20 cellular contexts compared by ENCODE assay signal in genomic region chr4:98946359-98946758, GRCh38.
"Had no signal": no experiment of that assay in that cellular context is flagged by ENCODE, and none has a peak within 500 bp of the region (broad histone marks: within the 10 kb centered on the region; RNA-seq: fewer than 3 reads in every experiment).

No MANE protein-coding gene starts in this region.

- H3K9me3 ChIP-seq: esophagus muscularis mucosa, psoas muscle, right lobe of liver, spleen, suprapubic skin, upper lobe of left lung had no signal

- H3K36me3 ChIP-seq: brain microvascular endothelial cell, esophagus muscularis mucosa, right lobe of liver, spleen, suprapubic skin, upper lobe of left lung had no signal

- H3K27me3 Mint-ChIP-seq: T-helper 17 cell had no signal

- H3K27ac Mint-ChIP-seq: activated naive CD4-positive, alpha-beta T cell treated with anti-CD3 and anti-CD28 coated beads, Interleukin-2, amount 50 U/mL, for 24 hours; activated T-helper 2 cell treated with anti-CD3 and anti-CD28 coated beads, Interferon-gamma antibody, Interleukin-2, Interleukin-4, amounts not matched to agents 10 μg/mL and 5 μg/mL and 100 μg/mL, durations not matched to agents 14 hours and 24 hours and 36 hours; endodermal cell; immature natural killer cell; natural killer cell; T-helper 17 cell had no signal

- ATAC-seq: left cardiac atrium, natural killer cell, psoas muscle, right lobe of liver, T-helper 17 cell had no signal

- DNase-seq: activated CD4-positive, alpha-beta T cell treated with anti-CD3 and anti-CD28 coated beads, Interleukin-2, amount 50 U/mL, for 1 hour; activated CD4-positive, CD25-positive, alpha-beta regulatory T cell; brain microvascular endothelial cell; endodermal cell; foreskin fibroblast; immature natural killer cell; left cardiac atrium; natural killer cell; nucleus accumbens; psoas muscle; right lobe of liver; spleen; stimulated activated CD4-positive, alpha-beta T cell treated with anti-CD3 and anti-CD28 coated beads, Interleukin-2, amount 100 ng/mL, for 24 hours; stimulated activated naive CD4-positive, alpha-beta T cell treated with Interleukin-2 at 50 U/mL for 16 hours; T-helper 17 cell; upper lobe of left lung had no signal

- H3K27ac ChIP-seq: brain microvascular endothelial cell, esophagus muscularis mucosa, psoas muscle, right lobe of liver, spleen, suprapubic skin, upper lobe of left lung had no signal

- H3K4me1 ChIP-seq: esophagus muscularis mucosa, psoas muscle, right lobe of liver, spleen, suprapubic skin, upper lobe of left lung had no signal

- H3K4me3 Mint-ChIP-seq: activated naive CD4-positive, alpha-beta T cell treated with anti-CD3 and anti-CD28 coated beads, Interleukin-2, amount 50 U/mL, for 24 hours; endodermal cell; immature natural killer cell; natural killer cell; T-helper 17 cell had no signal

- H3K36me3 Mint-ChIP-seq: activated naive CD4-positive, alpha-beta T cell treated with anti-CD3 and anti-CD28 coated beads, Interleukin-2, amount 50 U/mL, for 24 hours; immature natural killer cell; natural killer cell had no signal

- H3K4me3 ChIP-seq: esophagus muscularis mucosa, psoas muscle, right lobe of liver, spleen, suprapubic skin, upper lobe of left lung had no signal

- H3K4me1 Mint-ChIP-seq: activated naive CD4-positive, alpha-beta T cell treated with anti-CD3 and anti-CD28 coated beads, Interleukin-2, amount 50 U/mL, for 24 hours; endodermal cell; immature natural killer cell; natural killer cell; T-helper 17 cell had no signal

- H3K27me3 ChIP-seq: brain microvascular endothelial cell, esophagus muscularis mucosa, right lobe of liver, spleen, suprapubic skin, upper lobe of left lung had no signal

- H3K9me3 Mint-ChIP-seq: activated naive CD4-positive, alpha-beta T cell treated with anti-CD3 and anti-CD28 coated beads, Interleukin-2, amount 50 U/mL, for 24 hours; activated T-helper 2 cell treated with anti-CD3 and anti-CD28 coated beads, Interferon-gamma antibody, Interleukin-2, Interleukin-4, amounts not matched to agents 10 μg/mL and 5 μg/mL and 100 μg/mL, durations not matched to agents 14 hours and 24 hours and 36 hours; endodermal cell; immature natural killer cell; natural killer cell had no signal
